26 cellular contexts compared by ENCODE assay signal in genomic region chr7:30963842-30964241, GRCh38. TPM values are rescaled to one million over a fixed set of nuclear protein-coding genes. Genes with fewer than 3 reads are reported as not detected.
"Had no signal": no experiment of that assay in that cellular context is flagged by ENCODE, and none has a peak within 500 bp of the region (broad histone marks: within the 10 kb centered on the region; RNA-seq: fewer than 3 reads in every experiment).

GHRHR (plus strand) TSS chr7:30963953; CDS start chr7:30964069, 116 bp downstream.

- H3K36me3 ChIP-seq: SJCRH30 had no signal

- FAIRE-seq: bronchial epithelial cell, TTC549 had no signal

- H3K4me3 ChIP-seq: SJCRH30, SK-N-MC had no signal

- H3K27ac ChIP-seq: SJCRH30, SK-N-MC had no signal

- H3K4me1 ChIP-seq: SJCRH30 had no signal

- H3K9me3 ChIP-seq: SJCRH30 had no signal

- ATAC-seq: activated naive CD8-positive, alpha-beta T cell treated with anti-CD3 and anti-CD28 coated beads, Interleukin-2, amount 50 U/mL, for 24 hours; activated T-cell treated with anti-CD3 and anti-CD28 coated beads, Interleukin-2, amount 50 U/mL, for 4 hours had no signal

- DNase-seq: activated CD4-positive, alpha-beta memory T cell treated with anti-CD3 and anti-CD28 coated beads for 36 hours; activated CD4-positive, alpha-beta T cell treated with anti-CD3 and anti-CD28 coated beads, Interleukin-2, amount 50 U/mL, for 1 hour; activated CD8-positive, alpha-beta memory T cell treated with anti-CD3 and anti-CD28 coated beads, Interleukin-2, amount 50 U/mL, for 4 hours; activated naive CD4-positive, alpha-beta T cell treated with anti-CD3 and anti-CD28 coated beads, Interleukin-2, amount 10 ng/mL, durations not matched to agents 7 days and 5 days; activated naive CD8-positive, alpha-beta T cell treated with anti-CD3 and anti-CD28 coated beads, Interleukin-2, amount 50 U/mL, for 24 hours; activated T-cell treated with anti-CD3 and anti-CD28 coated beads for 4 hours; activated T-cell treated with anti-CD3 and anti-CD28 coated beads, Interleukin-2, amount 50 U/mL, for 4 hours; anterior cingulate cortex; caudate nucleus; Karpas-422; KBM-7; NCI-H1105; NCI-H1417 treated with DMSO at 0.1 percent for 48 hours; NCI-H2029; NCI-H345; NCI-H524 treated with DMSO at 0.1 percent for 48 hours; SHP77; SJCRH30 had no signal

RNA-seq across cellular contexts. Expression of gene GHRHR, which starts in this region (rescaled TPM):
- total RNA-seq: activated CD4-positive, alpha-beta memory T cell treated with anti-CD3 and anti-CD28 coated beads for 36 hours; activated T-cell treated with anti-CD3 and anti-CD28 coated beads, Interleukin-2, amount 50 U/mL, for 4 hours; activated T-helper 1 cell treated with anti-CD3 and anti-CD28 coated beads, Interleukin-12 subunit alpha, Interleukin-12 subunit beta, Interleukin-2, Interleukin-4 antibody, amounts not matched to agents 30 ng/mL and 10 ng/mL and 1 ng/mL, durations not matched to agents 14 hours and 24 hours and 36 hours; bronchial epithelial cell; MCF 10A; NCI-H460; RPMI7951; SJCRH30; T-helper 1 cell treated with Interleukin-12 subunit alpha and Interleukin-12 subunit beta and Interleukin-4 antibody, amounts not matched to agents 30 ng/mL and 1 ng/mL, for 36 hours had no signal
